ENCODE assay signal across 9 cellular contexts in genomic region chr1:67688526-67689219, GRCh38. TPM values are rescaled to one million over a fixed set of nuclear protein-coding genes. Genes with fewer than 3 reads are reported as not detected.
A peak's percentile ranks its signal among the peaks of the same experiment; 100 is the strongest.
DNase-seq lines count a peak whose midpoint lies in the region; ATAC-seq, FAIRE-seq and TF ChIP-seq lines count a peak whose summit lies in the region.
"Had no signal": no experiment of that assay in that cellular context is flagged by ENCODE, and none has a peak within 500 bp of the region (broad histone marks: within the 10 kb centered on the region; RNA-seq: fewer than 3 reads in every experiment).

No MANE protein-coding gene starts in this region.

- H3K27me3 ChIP-seq in endothelial cell of umbilical vein (ENCODE audit: control insufficient read depth in 2 of 2, insufficient read depth in 2 of 2, low read length in 2 of 2) (no peaks in the 10 kb centered on the region), thoracic aorta (replicated peaks; ENCODE audit: insufficient read depth) (no peaks in the 10 kb centered on the region)

- H3K36me3 Mint-ChIP-seq in activated naive CD4-positive, alpha-beta T cell treated with anti-CD3 and anti-CD28 coated beads, Interleukin-2, amount 50 U/mL, for 24 hours: peaks cover 26% of the 10 kb centered on the region
- peaks cover 22% of the 10 kb centered on the region for H3K36me3 Mint-ChIP-seq in activated naive CD4-positive, alpha-beta T cell treated with anti-CD3 and anti-CD28 coated beads for 36 hours (ENCODE audit: low read depth)
- H3K36me3 Mint-ChIP-seq: naive B cell had no signal

- H3K4me1 ChIP-seq in endothelial cell of umbilical vein (ENCODE audit: control insufficient read depth, extremely low read depth, insufficient read depth, low read length) (peaks cover 30% of the 10 kb centered on the region), thoracic aorta (ENCODE audit: control insufficient read depth in 1 of 2, low read depth in 2 of 2) (peaks cover 14 to 35% of the 10 kb centered on the region in 2 donors)

- intact Hi-C loops in activated naive CD4-positive, alpha-beta T cell treated with anti-CD3 and anti-CD28 coated beads for 36 hours (cut with micrococcal nuclease): loop anchor here (5.0 to 10.0 kb wide), 6 partner anchors 531 to 1874 kb away; no protein-coding TSS in a partner anchor
- intact Hi-C loops in endothelial cell of umbilical vein (cut with micrococcal nuclease): no loop called here

- no peak overlapping the region for H3K27ac Mint-ChIP-seq in activated naive CD4-positive, alpha-beta T cell treated with anti-CD3 and anti-CD28 coated beads, Interleukin-2, amount 50 U/mL, for 24 hours
- H3K27ac Mint-ChIP-seq in activated naive CD4-positive, alpha-beta T cell treated with anti-CD3 and anti-CD28 coated beads for 36 hours: no peak overlapping the region
- H3K27ac Mint-ChIP-seq: naive B cell had no signal

- H3K4me1 Mint-ChIP-seq in activated naive CD4-positive, alpha-beta T cell treated with anti-CD3 and anti-CD28 coated beads, Interleukin-2, amount 50 U/mL, for 24 hours: peaks cover 40% of the 10 kb centered on the region
- peaks cover 31% of the 10 kb centered on the region for H3K4me1 Mint-ChIP-seq in activated naive CD4-positive, alpha-beta T cell treated with anti-CD3 and anti-CD28 coated beads for 36 hours (ENCODE audit: low read depth)

- H3K79me2 ChIP-seq in endothelial cell of umbilical vein (ENCODE audit: control insufficient read depth, insufficient read depth, low read length): peaks cover 18% of the 10 kb centered on the region

- no peak for FAIRE-seq in RCC 7860 (lab: Jason Lieb, UNC)
- FAIRE-seq in endothelial cell of umbilical vein (lab: Jason Lieb, UNC): no peak

- H3K9me1 ChIP-seq in endothelial cell of umbilical vein (replicated peaks; ENCODE audit: control insufficient read depth, extremely low read depth, insufficient read depth, low read length): no peaks in the 10 kb centered on the region

- H3K27ac ChIP-seq in endothelial cell of umbilical vein (ENCODE audit: insufficient read depth, low read depth, low read length) (no peak overlapping the region), thoracic aorta (peak overlapping the region; percentile 98)

- H4K20me1 ChIP-seq in endothelial cell of umbilical vein (replicated peaks; ENCODE audit: control insufficient read depth, extremely low read depth, insufficient read depth, low read length): no peaks in the 10 kb centered on the region

- TF ChIP-seq POLR2A in endothelial cell of umbilical vein (IDR thresholded peaks at IDR 0.05; ENCODE audit: low read depth, low read length): peak; percentile 74

- peak overlapping the region; percentile 91 for H3K4me2 ChIP-seq in endothelial cell of umbilical vein (ENCODE audit: insufficient read depth, low read length)

- dilution Hi-C loops in endothelial cell of umbilical vein (cut with MboI; ENCODE audit: extremely low pct_ligation_motif_present, low sequenced_read_pairs): no loop called here

- H3K27me3 Mint-ChIP-seq in activated naive CD4-positive, alpha-beta T cell treated with anti-CD3 and anti-CD28 coated beads, Interleukin-2, amount 50 U/mL, for 24 hours: no peaks in the 10 kb centered on the region
- no peaks in the 10 kb centered on the region for H3K27me3 Mint-ChIP-seq in activated naive CD4-positive, alpha-beta T cell treated with anti-CD3 and anti-CD28 coated beads for 36 hours (ENCODE audit: low read depth)
- H3K27me3 Mint-ChIP-seq: naive B cell had no signal

- H3K36me3 ChIP-seq in endothelial cell of umbilical vein (ENCODE audit: control insufficient read depth in 2 of 2, extremely low read depth in 1 of 2, insufficient read depth in 2 of 2, low read length in 2 of 2) (peaks cover 0 to 8% of the 10 kb centered on the region in 2 experiments), thoracic aorta (peaks cover 15% of the 10 kb centered on the region)

- H3K9me3 Mint-ChIP-seq in activated naive CD4-positive, alpha-beta T cell treated with anti-CD3 and anti-CD28 coated beads, Interleukin-2, amount 50 U/mL, for 24 hours: no peaks in the 10 kb centered on the region
- no peaks in the 10 kb centered on the region for H3K9me3 Mint-ChIP-seq in activated naive CD4-positive, alpha-beta T cell treated with anti-CD3 and anti-CD28 coated beads for 36 hours
- H3K9me3 Mint-ChIP-seq: naive B cell had no signal

- H2AFZ ChIP-seq in endothelial cell of umbilical vein (ENCODE audit: low read depth, low read length): no peak overlapping the region

- H3K9ac ChIP-seq in endothelial cell of umbilical vein (replicated peaks; ENCODE audit: extremely low read depth, insufficient read depth, low read length): peak overlapping the region; percentile 2

- H3K4me3 ChIP-seq in endothelial cell of umbilical vein (replicated peaks in 1 of 3; ENCODE audit: insufficient read depth in 1 of 3, low read depth in 1 of 3, low read length in 3 of 3): peak overlapping the region in 1 of 3 experiments; percentile 83
- peak overlapping the region; percentile 97 for H3K4me3 ChIP-seq in thoracic aorta

- CTCF ChIA-PET in activated naive CD4-positive, alpha-beta T cell treated with anti-CD3 and anti-CD28 coated beads for 36 hours (lab: Charles Lee): interaction anchor here (1.6 kb wide), 1 partner anchor 127 kb away, joined by 3 read pairs; no protein-coding TSS in a partner anchor
- CTCF ChIA-PET in endothelial cell of umbilical vein (lab: Charles Lee): interaction anchor here (1.3 to 7.7 kb wide), 5 partner anchors 22 to 154 kb away, joined by 4 to 64 read pairs (median 5); no protein-coding TSS in a partner anchor

- no peak for ATAC-seq in thoracic aorta (ENCODE audit: insufficient number of reproducible peaks, low FRiP score, low read depth)
- ATAC-seq in HG03442 (IDR thresholded peaks at IDR 0.05; ENCODE audit: unreplicated experiment): no peak

- peak overlapping the region; percentile 82 for H3K4me3 Mint-ChIP-seq in activated naive CD4-positive, alpha-beta T cell treated with anti-CD3 and anti-CD28 coated beads, Interleukin-2, amount 50 U/mL, for 24 hours
- H3K4me3 Mint-ChIP-seq in activated naive CD4-positive, alpha-beta T cell treated with anti-CD3 and anti-CD28 coated beads for 36 hours: no peak overlapping the region

- TF ChIP-seq CTCF in endothelial cell of umbilical vein (IDR thresholded peaks at IDR 0.05; ENCODE audit: extremely low read depth in 1 of 2, insufficient read depth in 1 of 2, low read depth in 1 of 2, low read length in 2 of 2) (no peak), thoracic aorta (IDR thresholded peaks at IDR 0.05) (no peak)

- no TSS peak for BruUV-seq in endothelial cell of umbilical vein (replicated peaks; lab: Mats Ljungman, UMichigan)

- no peak for DNase-seq in activated naive CD4-positive, alpha-beta T cell treated with anti-CD3 and anti-CD28 coated beads for 36 hours
- peak; percentile 31 for DNase-seq in RCC 7860 (ENCODE audit: low spot score)
- DNase-seq in endothelial cell of umbilical vein (ENCODE audit: low read depth, low spot score): no peak
- no peak for DNase-seq in thoracic aorta (ENCODE audit: low spot score)
- DNase-seq in stimulated activated naive CD4-positive, alpha-beta T cell (lab: John Stamatoyannopoulos, UW): no peak
- DNase-seq in iPS-NIHi11 (ENCODE audit: low spot score): no peak
- DNase-seq: naive B cell had no signal

- no peaks in the 10 kb centered on the region for H3K9me3 ChIP-seq in endothelial cell of umbilical vein (replicated peaks; ENCODE audit: control insufficient read depth, insufficient read depth, low read length)
- H3K9me3 ChIP-seq in thoracic aorta: no peaks in the 10 kb centered on the region

- POLR2A ChIA-PET in endothelial cell of umbilical vein (lab: Charles Lee): no interaction called here

TF ChIP-seq in endothelial cell of umbilical vein, 7 proteins besides CTCF, POLR2A, EP300 and RAD21:
- TF ChIP-seq MYC (IDR thresholded peaks at IDR 0.05; ENCODE audit: low read depth, low read length): no peak
- TF ChIP-seq POLR2AphosphoS5 (IDR thresholded peaks at IDR 0.05; ENCODE audit: insufficient read depth, low read depth, low read length): peak; percentile 51

RNA-seq across cellular contexts. Expression of gene GADD45A, which starts 3.7 kb away (rescaled TPM):
- total RNA-seq in activated naive CD4-positive, alpha-beta T cell treated with anti-CD3 and anti-CD28 coated beads for 36 hours: 10 to 100 TPM; 47.0 to 48.3 TPM
- total RNA-seq in endothelial cell of umbilical vein (77.4 and 91.6 TPM in 2 replicates), thoracic aorta (100 to 1,000 TPM; 227 to 262 TPM)
- 54.9 and 87.6 TPM in 2 replicates for polyA plus RNA-seq in endothelial cell of umbilical vein
- 78.4 and 85.9 TPM in 2 replicates for polyA plus RNA-seq in endothelial cell of umbilical vein (2011; cell fraction: cytosol; rRNA removed)
- 237 and 327 TPM in 2 replicates for polyA plus RNA-seq in endothelial cell of umbilical vein (2011; cell fraction: nucleus; rRNA removed)
- 104 and 119 TPM in 2 replicates for polyA plus RNA-seq in endothelial cell of umbilical vein (2012)
- polyA minus RNA-seq in endothelial cell of umbilical vein: 16.1 and 31.1 TPM in 2 replicates
- 8.3 TPM for polyA minus RNA-seq in endothelial cell of umbilical vein (2011; cell fraction: cytosol; rRNA and poly(A)+ RNA removed)
- polyA minus RNA-seq in endothelial cell of umbilical vein (2011; cell fraction: nucleus; rRNA and poly(A)+ RNA removed): 71.4 and 153 TPM in 2 replicates
